16 cellular contexts compared by ENCODE assay signal in genomic region chr4:147776600-147777175, GRCh38. TPM values are rescaled to one million over a fixed set of nuclear protein-coding genes. Genes with fewer than 3 reads are reported as not detected.
DNase-seq lines count a peak whose midpoint lies in the region; ATAC-seq and TF ChIP-seq lines count a peak whose summit lies in the region.
"Had no signal": no experiment of that assay in that cellular context is flagged by ENCODE, and none has a peak within 500 bp of the region (broad histone marks: within the 10 kb centered on the region; RNA-seq: fewer than 3 reads in every experiment).

No MANE protein-coding gene starts in this region.

- no peak overlapping the region for H2AK5ac ChIP-seq in trophoblast cell (ENCODE audit: low read length)

- H3K27me3 Mint-ChIP-seq in glutamatergic neuron (ENCODE audit: unreplicated experiment) (peaks cover 2% of the 10 kb centered on the region), T-cell (no peaks in the 10 kb centered on the region)

- POLR2A ChIA-PET in T-cell (lab: Charles Lee): no interaction called here

- no peak overlapping the region for H3K18ac ChIP-seq in trophoblast cell (ENCODE audit: low read length)

- no peak overlapping the region for H2BK5ac ChIP-seq in trophoblast cell (ENCODE audit: low read depth, low read length, poor library complexity)

- peaks cover 5% of the 10 kb centered on the region for H3K79me2 ChIP-seq in trophoblast cell (ENCODE audit: control insufficient read depth, insufficient read depth, low read length, poor library complexity)

- DNase-seq in NCI-H748 (lab: John Stamatoyannopoulos, UW; ENCODE audit: unreplicated experiment) (peak; percentile 3), NCI-H748 treated with DMSO at 0.1 percent for 48 hours (lab: John Stamatoyannopoulos, UW) (no peak), Peyer's patch (peak in 2 of 3 donors; percentile 52 to 64), glutamatergic neuron (no peak), trophoblast cell (no peak), DMS79 (lab: John Stamatoyannopoulos, UW) (no peak), T-cell (no peak)
- DNase-seq: DMS 273 treated with DMSO at 0.1 percent for 48 hours, H7, NCI-H1436 treated with DMSO at 0.1 percent for 48 hours, NCI-H2081 treated with DMSO at 0.1 percent for 48 hours, NCI-H524 treated with DMSO at 0.1 percent for 48 hours, OCI-M1 had no signal

- no CpG with 5 or more reads among the region's 11 CpGs for WGBS in trophoblast cell (ENCODE audit: extremely low coverage, insufficient coverage, insufficient read length)

- CTCF ChIA-PET in T-cell (lab: Charles Lee): interaction anchor here in 1 of 2 donors (0.7 kb wide), 1 partner anchor 90 kb away, joined by 4 read pairs; no protein-coding TSS in a partner anchor

- H3K4me2 ChIP-seq in trophoblast cell (ENCODE audit: low read length): no peak overlapping the region

- H3K27me3 ChIP-seq in Peyer's patch (no peaks in the 10 kb centered on the region), trophoblast cell (ENCODE audit: insufficient read depth, low read length) (no peaks in the 10 kb centered on the region)
- H3K27me3 ChIP-seq: BLaER1 treated with 17β-estradiol and CSF1 and Interleukin-3, amounts not matched to agents 10 nM and 100 nM had no signal

- H3K9me3 Mint-ChIP-seq in glutamatergic neuron (ENCODE audit: unreplicated experiment) (no peaks in the 10 kb centered on the region), T-cell (no peaks in the 10 kb centered on the region)

- H3K4me3 Mint-ChIP-seq in glutamatergic neuron (ENCODE audit: unreplicated experiment) (no peak overlapping the region), T-cell (no peak overlapping the region)

- H3K4me1 Mint-ChIP-seq in glutamatergic neuron (ENCODE audit: low read depth, unreplicated experiment) (peaks cover 24% of the 10 kb centered on the region), T-cell (peaks cover 0 to 18% (median 3%) of the 10 kb centered on the region in 3 donors)

- peak overlapping the region in 2 of 4 donors; percentile 42 to 55 for H3K27ac ChIP-seq in Peyer's patch
- no peak overlapping the region for H3K27ac ChIP-seq in trophoblast cell (ENCODE audit: low read depth, low read length)
- H3K27ac ChIP-seq: 22Rv1; BLaER1 treated with 17β-estradiol and CSF1 and Interleukin-3, amounts not matched to agents 10 nM and 100 nM had no signal

- H3K79me1 ChIP-seq in trophoblast cell (ENCODE audit: low read length): no peaks in the 10 kb centered on the region

- no peak for ATAC-seq in HG03439 (IDR thresholded peaks at IDR 0.05; ENCODE audit: unreplicated experiment)
- ATAC-seq in T-cell (replicated peaks in 1 of 4): no peak

- H3K27ac Mint-ChIP-seq in glutamatergic neuron (ENCODE audit: unreplicated experiment): peak overlapping the region; percentile 37
- H3K27ac Mint-ChIP-seq in T-cell: no peak overlapping the region

- TF ChIP-seq CTCF in Peyer's patch (IDR thresholded peaks at IDR 0.05) (peak in 1 of 6 experiments; percentile 28), glutamatergic neuron (IDR thresholded peaks at IDR 0.05; ENCODE audit: partially characterized antibody, unreplicated experiment) (no peak)

- TF ChIP-seq POLR2A in Peyer's patch (IDR thresholded peaks at IDR 0.05): no peak

- H2BK12ac ChIP-seq in trophoblast cell (ENCODE audit: low read length): no peak overlapping the region

- no peak overlapping the region for H3K9ac ChIP-seq in trophoblast cell (ENCODE audit: low read length)
- H3K9ac ChIP-seq: BLaER1 treated with 17β-estradiol and CSF1 and Interleukin-3, amounts not matched to agents 10 nM and 100 nM had no signal

- no peaks in the 10 kb centered on the region for H3K36me3 Mint-ChIP-seq in glutamatergic neuron (ENCODE audit: unreplicated experiment)
- no peaks in the 10 kb centered on the region for H3K36me3 Mint-ChIP-seq in T-cell

- no peak overlapping the region for H2AFZ ChIP-seq in trophoblast cell (ENCODE audit: insufficient read depth, low read length, poor library complexity)

- no peak overlapping the region for H3K14ac ChIP-seq in trophoblast cell (ENCODE audit: low read length)

- H3K9me3 ChIP-seq in Peyer's patch: no peaks in the 10 kb centered on the region
- no peaks in the 10 kb centered on the region for H3K9me3 ChIP-seq in trophoblast cell (ENCODE audit: insufficient read depth, low read depth, low read length)
- H3K9me3 ChIP-seq: BLaER1 treated with 17β-estradiol and CSF1 and Interleukin-3, amounts not matched to agents 10 nM and 100 nM had no signal

- H2BK120ac ChIP-seq in trophoblast cell (ENCODE audit: insufficient read depth, low read length, poor library complexity): no peak overlapping the region

- H3K4ac ChIP-seq in trophoblast cell (ENCODE audit: low read depth, low read length): peak overlapping the region; percentile 19

- H3K23ac ChIP-seq in trophoblast cell (ENCODE audit: low read length): no peak overlapping the region

- H3K4me1 ChIP-seq in Peyer's patch: peaks cover 0 to 49% (median 3%) of the 10 kb centered on the region in 4 donors
- peaks cover 10 to 23% of the 10 kb centered on the region in 2 experiments for H3K4me1 ChIP-seq in trophoblast cell (ENCODE audit: control insufficient read depth in 1 of 2, insufficient read depth in 2 of 2, low read length in 2 of 2)

- no peaks in the 10 kb centered on the region for H3K36me3 ChIP-seq in Peyer's patch
- H3K36me3 ChIP-seq in trophoblast cell (ENCODE audit: control insufficient read depth in 1 of 2, insufficient read depth in 2 of 2, low read length in 2 of 2): no peaks in the 10 kb centered on the region
- H3K36me3 ChIP-seq: BLaER1 treated with 17β-estradiol and CSF1 and Interleukin-3, amounts not matched to agents 10 nM and 100 nM had no signal

- no peak overlapping the region for H4K8ac ChIP-seq in trophoblast cell (ENCODE audit: low read depth, low read length)

- no peak overlapping the region for H4K91ac ChIP-seq in trophoblast cell (ENCODE audit: low read depth, low read length)

- H3K4me3 ChIP-seq in Peyer's patch (no peak overlapping the region), trophoblast cell (ENCODE audit: low read depth, low read length) (no peak overlapping the region)
- H3K4me3 ChIP-seq: BLaER1 treated with 17β-estradiol and CSF1 and Interleukin-3, amounts not matched to agents 10 nM and 100 nM had no signal

- no peak overlapping the region for H4K12ac ChIP-seq in trophoblast cell (ENCODE audit: low read depth, low read length)

RNA-seq across cellular contexts. Expression of gene ARHGAP10, which starts 44.8 kb away (rescaled TPM):
- total RNA-seq in Peyer's patch (10 to 100 TPM in 3 of 4 donors, 1 to 10 TPM in 1; 7.0 to 52.8 (median 19.9) TPM), glutamatergic neuron (ENCODE audit: unreplicated experiment) (19.7 TPM), T-cell (1 to 10 TPM; 6.2 to 7.7 (median 6.8) TPM)
- 18.2 and 18.7 TPM in 2 replicates for polyA plus RNA-seq in trophoblast cell (2013)

Comparison
In these comparisons a context has a peak if more than half of its experiments do, and no peak if none do; other contexts are left out.
1. DNase-seq: peak in NCI-H748 (single experiment) and Peyer's patch (2 of 3); none in NCI-H748 treated with DMSO at 0.1 percent for 48 hours (single experiment), glutamatergic neuron (single experiment), trophoblast cell (0 of 2), DMS79 (single experiment) and T-cell (0 of 34).